Comparison of ENCODE assay signal across 8 cellular contexts in genomic region chr6:13354331-13355042, GRCh38. TPM values are rescaled to one million over a fixed set of nuclear protein-coding genes. Genes with fewer than 3 reads are reported as not detected.
DNase-seq lines count a peak whose midpoint lies in the region; ATAC-seq and TF ChIP-seq lines count a peak whose summit lies in the region.

No MANE protein-coding gene starts in this region.

- no peaks in the 10 kb centered on the region for H3K27me3 Mint-ChIP-seq in activated T-cell treated with anti-CD3 and anti-CD28 coated beads, Interleukin-2, amount 50 U/mL, for 24 hours
- H3K27me3 Mint-ChIP-seq in activated B cell treated with CpG ODN at 0.5 μM for 24 hours = no peaks in the 10 kb centered on the region

- 35% methylated on average over 13 of the region's 13 CpGs for WGBS in right cardiac atrium
- 60 to 64% methylated on average over 13 of the region's 13 CpGs for WGBS in upper lobe of left lung, 2 donors

- H3K4me1 ChIP-seq in right cardiac atrium (ENCODE audit: control insufficient read depth, insufficient read depth, low read length) = peaks cover 19% of the 10 kb centered on the region
- peaks cover 15 to 21% (median 19%) of the 10 kb centered on the region in 4 donors for H3K4me1 ChIP-seq in upper lobe of left lung

- H3K9me3 ChIP-seq in right cardiac atrium (ENCODE audit: control insufficient read depth, low read length) = no peaks in the 10 kb centered on the region
- H3K9me3 ChIP-seq in upper lobe of left lung = no peaks in the 10 kb centered on the region

- H3K27ac Mint-ChIP-seq in activated T-cell treated with anti-CD3 and anti-CD28 coated beads, Interleukin-2, amount 50 U/mL, for 24 hours = peak overlapping the region; percentile 97
- peak overlapping the region; percentile 92 for H3K27ac Mint-ChIP-seq in activated B cell treated with CpG ODN at 0.5 μM for 24 hours

- peaks cover 48% of the 10 kb centered on the region for H3K4me1 Mint-ChIP-seq in activated T-cell treated with anti-CD3 and anti-CD28 coated beads, Interleukin-2, amount 50 U/mL, for 24 hours (ENCODE audit: low read depth)
- H3K4me1 Mint-ChIP-seq in activated B cell treated with CpG ODN at 0.5 μM for 24 hours = peaks cover 64% of the 10 kb centered on the region

- TF ChIP-seq POLR2A in upper lobe of left lung (IDR thresholded peaks at IDR 0.05) (no peak), GM18505 (IDR thresholded peaks at IDR 0.05; ENCODE audit: borderline replicate concordance, extremely low read depth, insufficient read depth, insufficient read length) (no peak)

- no peak for TF ChIP-seq EP300 in upper lobe of left lung (IDR thresholded peaks at IDR 0.05)

- DNase-seq in activated T-cell treated with anti-CD3 and anti-CD28 coated beads, Interleukin-2, amount 50 U/mL, for 24 hours = no peak
- DNase-seq in activated T-cell treated with anti-CD3 and anti-CD28 coated beads, Interleukin-2, amount 50 U/mL, for 1 hour = no peak
- DNase-seq in activated B cell treated with CpG ODN at 0.5 μM for 24 hours = no peak
- no peak for DNase-seq in right cardiac atrium
- DNase-seq in upper lobe of left lung = no peak
- DNase-seq in DMS53 treated with DMSO at 0.1 percent for 48 hours (lab: John Stamatoyannopoulos, UW; ENCODE audit: unreplicated experiment) = no peak

- no peak overlapping the region for H3K4me3 ChIP-seq in right cardiac atrium (ENCODE audit: low read length)
- no peak overlapping the region for H3K4me3 ChIP-seq in upper lobe of left lung

- TF ChIP-seq CTCF in activated B cell treated with CpG ODN at 0.5 μM for 24 hours (IDR thresholded peaks at IDR 0.05) (no peak), upper lobe of left lung (IDR thresholded peaks at IDR 0.05) (no peak)

- H3K27me3 ChIP-seq in right cardiac atrium (ENCODE audit: control insufficient read depth, insufficient read depth) = no peaks in the 10 kb centered on the region
- no peaks in the 10 kb centered on the region for H3K27me3 ChIP-seq in upper lobe of left lung

- H3K36me3 Mint-ChIP-seq in activated T-cell treated with anti-CD3 and anti-CD28 coated beads, Interleukin-2, amount 50 U/mL, for 24 hours (ENCODE audit: low read depth) = no peaks in the 10 kb centered on the region
- no peaks in the 10 kb centered on the region for H3K36me3 Mint-ChIP-seq in activated B cell treated with CpG ODN at 0.5 μM for 24 hours (ENCODE audit: low read depth)

- ATAC-seq in activated B cell treated with CpG ODN at 0.5 μM for 24 hours (ENCODE audit: low read depth) = peak; percentile 25
- peak; percentile 26 to 63 for ATAC-seq in right cardiac atrium
- ATAC-seq in upper lobe of left lung (ENCODE audit: low FRiP score in 2 of 2) = peak in 1 of 2 donors; percentile 70
- no peak for ATAC-seq in GM18505 (IDR thresholded peaks at IDR 0.05; ENCODE audit: unreplicated experiment)
- ATAC-seq in GM21737 (IDR thresholded peaks at IDR 0.05; ENCODE audit: unreplicated experiment) = no peak

- no peaks in the 10 kb centered on the region for H3K9me3 Mint-ChIP-seq in activated T-cell treated with anti-CD3 and anti-CD28 coated beads, Interleukin-2, amount 50 U/mL, for 24 hours
- no peaks in the 10 kb centered on the region for H3K9me3 Mint-ChIP-seq in activated B cell treated with CpG ODN at 0.5 μM for 24 hours

- peak overlapping the region; percentile 57 for H3K4me3 Mint-ChIP-seq in activated T-cell treated with anti-CD3 and anti-CD28 coated beads, Interleukin-2, amount 50 U/mL, for 24 hours
- H3K4me3 Mint-ChIP-seq in activated B cell treated with CpG ODN at 0.5 μM for 24 hours = peak overlapping the region; percentile 70

- POLR2A ChIA-PET in activated B cell treated with CpG ODN at 0.5 μM for 24 hours (lab: Charles Lee) = interaction anchor here (0.6 to 4.7 kb wide), 19 partner anchors 8 to 261 kb away, joined by 3 to 38 read pairs (median 5); partner anchors contain the start of genes GFOD1, NOL7, SIRT5 and TBC1D7

- peaks cover 0 to 6% (median 0%) of the 10 kb centered on the region in 4 donors for H3K36me3 ChIP-seq in upper lobe of left lung

- CTCF ChIA-PET in activated B cell treated with CpG ODN at 0.5 μM for 24 hours (lab: Charles Lee) = interaction anchor here (0.6 to 2.9 kb wide), 8 partner anchors 17 to 221 kb away, joined by 3 to 12 read pairs (median 7); partner anchors contain the start of gene SIRT5

- H3K27ac ChIP-seq in right cardiac atrium (ENCODE audit: low read length) (peak overlapping the region; percentile 61), upper lobe of left lung (peak overlapping the region; percentile 3 to 57 (median 33))

- intact Hi-C loops in activated B cell treated with CpG ODN at 0.5 μM for 24 hours (cut with micrococcal nuclease) (loop anchor here (5.0 to 10.0 kb wide), 2 partner anchors 350 to 1972 kb away; no protein-coding TSS in a partner anchor), right cardiac atrium (cut with DNase I) (no loop called here)

RNA-seq across cellular contexts. Expression of gene TBC1D7, which starts 26.1 kb away (rescaled TPM):
- total RNA-seq in activated B cell treated with CpG ODN at 0.5 μM for 24 hours (17.3 and 18.5 TPM in 2 replicates), right cardiac atrium (10 to 100 TPM; 21.0 to 41.8 (median 24.2) TPM), upper lobe of left lung (10 to 100 TPM in 4 of 6 donors, 1 to 10 TPM in 2; 8.1 to 32.5 (median 14.3) TPM)
- 31.8 TPM for polyA plus RNA-seq in right cardiac atrium

Comparison
In these comparisons a context has a peak if more than half of its experiments do, and no peak if none do; other contexts are left out.
1. ATAC-seq: peak in activated B cell treated with CpG ODN at 0.5 μM for 24 hours (single experiment) and right cardiac atrium (2 of 2); none in GM18505 (single experiment) and GM21737 (single experiment).